In the genomic region with DNA sequence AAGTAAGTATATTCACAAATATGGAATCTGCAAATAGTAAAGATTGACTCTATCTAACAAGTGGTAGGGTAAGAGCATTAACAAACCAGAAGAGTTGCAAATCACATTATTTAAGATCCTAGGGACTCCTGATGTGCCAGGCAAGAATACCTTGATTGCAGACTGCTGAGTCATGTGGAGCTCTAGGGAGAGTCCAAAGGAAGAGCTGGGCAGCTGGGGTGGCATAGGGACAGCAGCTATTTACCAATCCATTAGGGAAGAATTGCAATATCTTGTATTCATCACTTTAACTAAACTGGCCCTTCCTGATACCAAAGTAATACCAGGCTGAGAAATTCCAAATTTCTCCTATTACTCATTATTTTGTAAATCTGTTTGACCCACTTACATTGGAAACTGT, we compare ENCODE assay signal across 22 cellular contexts. TPM values are rescaled to one million over a fixed set of nuclear protein-coding genes. Genes with fewer than 3 reads are reported as not detected.
"Had no signal": no experiment of that assay in that cellular context is flagged by ENCODE, and none has a peak within 500 bp of the region (broad histone marks: within the 10 kb centered on the region; RNA-seq: fewer than 3 reads in every experiment).

No MANE protein-coding gene starts in this region.

- H3K4me2 ChIP-seq: smooth muscle cell had no signal

- H3K9me3 ChIP-seq: neutrophil, transverse colon, vagina had no signal

- H3K27ac ChIP-seq: neutrophil, transverse colon, vagina had no signal

- H3K4me3 Mint-ChIP-seq: activated CD4-positive, alpha-beta T cell treated with anti-CD3 and anti-CD28 coated beads, Interleukin-2, amount 10 ng/mL, durations not matched to agents 7 days and 5 days; activated naive CD8-positive, alpha-beta T cell treated with anti-CD3 and anti-CD28 coated beads, Interleukin-2, amount 10 ng/mL, durations not matched to agents 7 days and 5 days; activated T-helper 1 cell treated with anti-CD3 and anti-CD28 coated beads, Interleukin-12 subunit alpha, Interleukin-12 subunit beta, Interleukin-2, Interleukin-4 antibody, amounts not matched to agents 30 ng/mL and 10 ng/mL and 1 ng/mL, durations not matched to agents 14 hours and 24 hours and 36 hours; brain; memory B cell; natural killer cell had no signal

- H3K27ac Mint-ChIP-seq: activated CD4-positive, alpha-beta T cell treated with anti-CD3 and anti-CD28 coated beads, Interleukin-2, amount 10 ng/mL, durations not matched to agents 7 days and 5 days; activated naive CD8-positive, alpha-beta T cell treated with anti-CD3 and anti-CD28 coated beads, Interleukin-2, amount 10 ng/mL, durations not matched to agents 7 days and 5 days; activated T-helper 1 cell treated with anti-CD3 and anti-CD28 coated beads, Interleukin-12 subunit alpha, Interleukin-12 subunit beta, Interleukin-2, Interleukin-4 antibody, amounts not matched to agents 30 ng/mL and 10 ng/mL and 1 ng/mL, durations not matched to agents 14 hours and 24 hours and 36 hours; brain; memory B cell; natural killer cell had no signal

- H3K4me1 ChIP-seq: transverse colon, vagina had no signal

- H3K4me1 Mint-ChIP-seq: activated CD4-positive, alpha-beta T cell treated with anti-CD3 and anti-CD28 coated beads, Interleukin-2, amount 10 ng/mL, durations not matched to agents 7 days and 5 days; activated naive CD8-positive, alpha-beta T cell treated with anti-CD3 and anti-CD28 coated beads, Interleukin-2, amount 10 ng/mL, durations not matched to agents 7 days and 5 days; brain; memory B cell; natural killer cell had no signal

- H3K9me3 Mint-ChIP-seq: activated CD4-positive, alpha-beta T cell treated with anti-CD3 and anti-CD28 coated beads, Interleukin-2, amount 10 ng/mL, durations not matched to agents 7 days and 5 days; activated naive CD8-positive, alpha-beta T cell treated with anti-CD3 and anti-CD28 coated beads, Interleukin-2, amount 10 ng/mL, durations not matched to agents 7 days and 5 days; activated T-helper 1 cell treated with anti-CD3 and anti-CD28 coated beads, Interleukin-12 subunit alpha, Interleukin-12 subunit beta, Interleukin-2, Interleukin-4 antibody, amounts not matched to agents 30 ng/mL and 10 ng/mL and 1 ng/mL, durations not matched to agents 14 hours and 24 hours and 36 hours; memory B cell had no signal

- H3K36me3 ChIP-seq: neutrophil, transverse colon, vagina had no signal

- DNase-seq: activated CD4-positive, alpha-beta T cell treated with anti-CD3 and anti-CD28 coated beads, Interleukin-2, amount 10 ng/mL, durations not matched to agents 7 days and 5 days; activated naive CD4-positive, alpha-beta T cell; activated naive CD8-positive, alpha-beta T cell treated with anti-CD3 and anti-CD28 coated beads, Interleukin-2, amount 10 ng/mL, durations not matched to agents 7 days and 5 days; cerebellar nuclear complex; effector CD8-positive, alpha-beta T cell; natural killer cell; posterior cingulate gyrus; right cardiac atrium; stimulated activated CD4-positive, alpha-beta T cell treated with anti-CD3 and anti-CD28 coated beads, Interleukin-4, amount 100 ng/mL, for 4 hours; stimulated activated CD8-positive, alpha-beta memory T cell treated with anti-CD3 and anti-CD28 coated beads, Interleukin-4, amount 100 ng/mL, for 48 hours; stimulated activated naive CD4-positive, alpha-beta T cell treated with Interleukin-2 at 50 U/mL for 16 hours; substantia nigra; transverse colon had no signal

- H3K27me3 ChIP-seq: neutrophil, transverse colon, vagina had no signal

- H3K36me3 Mint-ChIP-seq: activated naive CD8-positive, alpha-beta T cell treated with anti-CD3 and anti-CD28 coated beads, Interleukin-2, amount 10 ng/mL, durations not matched to agents 7 days and 5 days; brain; memory B cell; natural killer cell had no signal

- H3K4me3 ChIP-seq: smooth muscle cell, transverse colon, vagina had no signal

- ATAC-seq: left lobe of liver, natural killer cell, right cardiac atrium had no signal

- H3K27me3 Mint-ChIP-seq: brain had no signal

RNA-seq across cellular contexts. Expression of a gene that starts 52.2 kb away (rescaled TPM):
- total RNA-seq: activated CD4-positive, alpha-beta T cell treated with anti-CD3 and anti-CD28 coated beads, Interleukin-2, amount 10 ng/mL, durations not matched to agents 7 days and 5 days; activated CD8-positive, alpha-beta memory T cell treated with anti-CD3 and anti-CD28 coated beads for 36 hours; activated naive CD8-positive, alpha-beta T cell treated with anti-CD3 and anti-CD28 coated beads, Interleukin-2, amount 10 ng/mL, durations not matched to agents 7 days and 5 days; activated T-helper 1 cell treated with anti-CD3 and anti-CD28 coated beads, Interleukin-12 subunit alpha, Interleukin-12 subunit beta, Interleukin-2, Interleukin-4 antibody, amounts not matched to agents 30 ng/mL and 10 ng/mL and 1 ng/mL, durations not matched to agents 14 hours and 24 hours and 36 hours; left lobe of liver; T-helper 2 cell treated with Interferon-gamma antibody and Interleukin-4, amounts not matched to agents 100 ng/mL and 5 ng/mL, for 36 hours had no signal
